In the genomic region with DNA sequence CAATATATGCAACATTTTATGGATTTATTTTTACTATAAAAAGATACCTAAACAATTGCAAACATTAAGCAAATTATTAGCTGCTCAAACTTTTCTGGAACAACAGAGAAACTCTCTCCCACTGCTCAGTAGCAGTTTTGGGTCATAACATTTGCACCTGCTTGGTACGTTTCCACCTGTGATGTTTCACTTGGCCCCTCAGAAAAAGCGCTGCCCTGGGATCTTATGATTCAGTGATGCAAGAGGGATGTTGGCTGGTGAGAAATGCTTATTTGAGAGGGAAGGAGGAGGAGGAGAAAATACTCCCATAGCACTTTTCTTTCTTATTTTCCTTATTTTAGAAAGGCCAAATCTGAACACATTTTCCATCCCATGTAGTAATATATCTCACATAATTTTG, we compare ENCODE assay signal across 10 cellular contexts. TPM values are rescaled to one million over a fixed set of nuclear protein-coding genes. Genes with fewer than 3 reads are reported as not detected.
DNase-seq lines count a peak whose midpoint lies in the region; ATAC-seq, FAIRE-seq and TF ChIP-seq lines count a peak whose summit lies in the region.
"Had no signal": no experiment of that assay in that cellular context is flagged by ENCODE, and none has a peak within 500 bp of the region (broad histone marks: within the 10 kb centered on the region; RNA-seq: fewer than 3 reads in every experiment).

No MANE protein-coding gene starts in this region.

- no peak for TF ChIP-seq RAD21 in A549 (conservative IDR thresholded peaks at IDR 0.05 in 1 of 2, IDR thresholded peaks at IDR 0.05 in 1 of 2)

- TF ChIP-seq CTCF in A549 (IDR thresholded peaks at IDR 0.05) (no peak), coronary artery (IDR thresholded peaks at IDR 0.05) (no peak), natural killer cell (IDR thresholded peaks at IDR 0.05) (no peak)

- H3K9me3 Mint-ChIP-seq in IgD-negative memory B cell (no peaks in the 10 kb centered on the region), natural killer cell (no peaks in the 10 kb centered on the region)

- H3K27ac Mint-ChIP-seq in IgD-negative memory B cell: peak overlapping the region; percentile 71 to 98 (median 71)
- no peak overlapping the region for H3K27ac Mint-ChIP-seq in natural killer cell

- H3K4me1 Mint-ChIP-seq in IgD-negative memory B cell: peaks cover 20 to 27% (median 20%) of the 10 kb centered on the region in 3 donors
- peaks cover 9 to 14% of the 10 kb centered on the region in 2 donors for H3K4me1 Mint-ChIP-seq in natural killer cell

- H3K36me3 Mint-ChIP-seq in IgD-negative memory B cell (no peaks in the 10 kb centered on the region), natural killer cell (no peaks in the 10 kb centered on the region)

- 98% methylated on average over 2 of the region's 2 CpGs for WGBS in A549 (ENCODE audit: missing lambda C conversion rate)

- H3K27me3 Mint-ChIP-seq in IgD-negative memory B cell: no peaks in the 10 kb centered on the region
- H3K27me3 Mint-ChIP-seq in natural killer cell (ENCODE audit: low read depth in 2 of 2): peaks cover 11 to 44% of the 10 kb centered on the region in 2 donors

- POLR2A ChIA-PET in A549 (lab: Yijun Ruan, JAX): interaction anchor here (0.8 to 0.9 kb wide), 2 partner anchors 10 to 312 kb away, joined by 4 read pairs; no protein-coding TSS in a partner anchor

- TF ChIP-seq EP300 in A549 (IDR thresholded peaks at IDR 0.05): no peak

- peak overlapping the region; percentile 91 to 93 for H3K27ac ChIP-seq in A549
- H3K27ac ChIP-seq in coronary artery: peak overlapping the region; percentile 93 to 95

- no peak for DNase-seq in A549 (ENCODE audit: low read depth in 1 of 2, low spot score in 1 of 2)
- no peak for DNase-seq in coronary artery (ENCODE audit: low spot score)
- DNase-seq in natural killer cell: no peak
- DNase-seq in NOMO-1 treated with dmso at 0.1 percent for 144 hours (lab: John Stamatoyannopoulos, UW; ENCODE audit: unreplicated experiment): no peak
- DNase-seq: activated CD4-positive, CD25-positive, alpha-beta regulatory T cell treated with anti-CD3 and anti-CD28 coated beads, Interleukin-2, amount 50 U/mL, for 72 hours; NCI-H1048 had no signal

- CTCF ChIA-PET in A549 (lab: Yijun Ruan, JAX): interaction anchor here (0.6 to 1.2 kb wide), 4 partner anchors 9 to 1240 kb away, joined by 3 read pairs; no protein-coding TSS in a partner anchor

- intact Hi-C loops in natural killer cell (cut with micrococcal nuclease): loop anchor here (2.0 kb wide), 1 partner anchor 534 kb away; a partner anchor contains a TSS

- peak overlapping the region; percentile 48; the same call in 2 of the 3 replicates for H3K4me3 ChIP-seq in A549
- H3K4me3 ChIP-seq in coronary artery: peak overlapping the region; percentile 81

- H3K9me3 ChIP-seq in A549: no peaks in the 10 kb centered on the region

- no peak for TF ChIP-seq POLR2A in A549 (IDR thresholded peaks at IDR 0.05; ENCODE audit: low read length)

- no peak for ATAC-seq in A549
- no peak for ATAC-seq in natural killer cell
- no peak for ATAC-seq in GM21367 (IDR thresholded peaks at IDR 0.05; ENCODE audit: unreplicated experiment)
- no peak for ATAC-seq in HG03196 (IDR thresholded peaks at IDR 0.05; ENCODE audit: unreplicated experiment)
- ATAC-seq in GM21423 (IDR thresholded peaks at IDR 0.05; ENCODE audit: unreplicated experiment): no peak

- no peak for FAIRE-seq in A549 (lab: Jason Lieb, UNC)

- peaks cover 46% of the 10 kb centered on the region for H3K4me1 ChIP-seq in A549

- H3K4me3 Mint-ChIP-seq in IgD-negative memory B cell (peak overlapping the region; percentile 81 to 99 (median 96)), natural killer cell (peak overlapping the region; percentile 94)

- H3K4me2 ChIP-seq in A549: peak overlapping the region; percentile 96

TF ChIP-seq in A549, 52 proteins besides CTCF, POLR2A, EP300 and RAD21:
- TF ChIP-seq ZSCAN20 (CRISPR knock-in tag; IDR thresholded peaks at IDR 0.05) (no peak), ZC3H11A (IDR thresholded peaks at IDR 0.05) (no peak), JUNB (IDR thresholded peaks at IDR 0.05) (no peak)

RNA-seq across cellular contexts. Expression of a gene that starts 9.2 kb away (rescaled TPM):
- 10.4 and 12.9 TPM in 2 replicates for polyA plus RNA-seq in A549 (2011; rRNA removed)
- polyA plus RNA-seq in A549 (2012; cell fraction: cytosol; rRNA removed): 13.4 and 20.3 TPM in 2 replicates
- polyA plus RNA-seq in A549 (2012; cell fraction: nucleus; rRNA removed): 15.9 and 22.7 TPM in 2 replicates
- polyA plus RNA-seq in A549 (2017; fragmentation: RNase III; extraction: RNeasy Plus Mini Kit Qiagen cat#74134 plus additional on column Dnase treatment): 13.1 to 15.6 TPM (median 13.9 TPM) in 3 replicates
- 22.6 and 23.6 TPM in 2 replicates for polyA minus RNA-seq in A549 (2011; rRNA and poly(A)+ RNA removed)
- polyA plus RNA-seq in IgD-negative memory B cell: 0.21 TPM
- total RNA-seq in natural killer cell: under 1 TPM; 0.09 to 0.55 (median 0.36) TPM

RNA-seq across cellular contexts. Expression of a gene that starts 45.4 kb away (rescaled TPM):
- polyA plus RNA-seq in A549 (2011; rRNA removed): 46.9 and 50.6 TPM in 2 replicates
- polyA plus RNA-seq in A549 (2012; cell fraction: cytosol; rRNA removed): 4.9 and 6.1 TPM in 2 replicates
- polyA plus RNA-seq in A549 (2012; cell fraction: nucleus; rRNA removed): 5.1 and 6.0 TPM in 2 replicates
- polyA plus RNA-seq in A549 (2017; fragmentation: RNase III; extraction: RNeasy Plus Mini Kit Qiagen cat#74134 plus additional on column Dnase treatment): 8.3 to 8.6 TPM (median 8.6 TPM) in 3 replicates
- 60.9 and 78.3 TPM in 2 replicates for polyA minus RNA-seq in A549 (2011; rRNA and poly(A)+ RNA removed)
- polyA plus RNA-seq in IgD-negative memory B cell: 32.0 TPM
- 10 to 100 TPM; 33.7 to 49.7 (median 47.7) TPM for total RNA-seq in natural killer cell

Comparison
In these comparisons a context has a peak if more than half of its experiments do, and no peak if none do; other contexts are left out.
1. H3K27ac Mint-ChIP-seq: peak in IgD-negative memory B cell (3 of 3); none in natural killer cell (0 of 2).